In the genomic region with DNA sequence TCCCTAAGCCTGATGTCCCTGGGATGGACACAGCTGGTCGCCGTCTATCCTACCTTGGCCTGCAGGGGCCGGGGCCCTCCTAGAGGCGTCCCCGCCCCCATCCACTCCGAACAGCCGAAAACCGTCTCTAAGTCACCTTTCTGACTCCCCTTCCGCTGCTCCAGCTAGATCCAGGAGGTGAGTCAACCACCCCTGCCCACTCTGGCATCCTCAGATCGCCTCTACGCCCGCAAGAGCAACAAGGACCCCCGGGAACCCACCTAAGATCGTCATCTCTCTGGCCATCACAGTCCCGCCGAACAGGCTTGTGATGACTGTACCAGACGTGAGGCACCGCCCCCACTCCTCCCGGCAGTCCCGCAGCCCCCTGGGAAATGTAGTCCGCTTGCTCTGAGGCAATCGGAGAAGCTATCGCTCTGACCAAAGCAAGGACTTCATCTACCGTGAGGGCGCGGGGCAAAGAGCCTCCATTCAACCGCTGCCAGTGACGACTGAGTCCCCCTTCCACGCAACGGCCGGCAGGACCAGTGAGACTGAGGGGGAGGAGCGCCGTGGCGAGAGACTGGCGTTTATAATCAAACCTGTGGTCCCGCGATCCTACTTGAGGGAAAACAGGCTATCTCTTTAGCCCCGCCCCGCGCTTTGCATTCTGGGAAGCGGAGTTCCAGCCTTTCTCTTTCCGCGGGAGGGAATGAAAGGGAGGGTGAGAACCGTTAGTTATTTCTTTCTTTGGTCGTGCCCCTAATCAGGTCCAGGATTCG, we compare ENCODE assay signal across 8 cellular contexts. TPM values are rescaled to one million over a fixed set of nuclear protein-coding genes. Genes with fewer than 3 reads are reported as not detected.
A peak's percentile ranks its signal among the peaks of the same experiment; 100 is the strongest.
DNase-seq lines count a peak whose midpoint lies in the region; ATAC-seq lines count a peak whose summit lies in the region.

A gene with protein sequence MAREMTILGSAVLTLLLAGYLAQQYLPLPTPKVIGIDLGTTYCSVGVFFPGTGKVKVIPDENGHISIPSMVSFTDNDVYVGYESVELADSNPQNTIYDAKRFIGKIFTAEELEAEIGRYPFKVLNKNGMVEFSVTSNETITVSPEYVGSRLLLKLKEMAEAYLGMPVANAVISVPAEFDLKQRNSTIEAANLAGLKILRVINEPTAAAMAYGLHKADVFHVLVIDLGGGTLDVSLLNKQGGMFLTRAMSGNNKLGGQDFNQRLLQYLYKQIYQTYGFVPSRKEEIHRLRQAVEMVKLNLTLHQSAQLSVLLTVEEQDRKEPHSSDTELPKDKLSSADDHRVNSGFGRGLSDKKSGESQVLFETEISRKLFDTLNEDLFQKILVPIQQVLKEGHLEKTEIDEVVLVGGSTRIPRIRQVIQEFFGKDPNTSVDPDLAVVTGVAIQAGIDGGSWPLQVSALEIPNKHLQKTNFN (minus strand): TSS at position 312 of the 761 bp plus-strand sequence. CDS start 27 bp downstream, at position 285.

- peak; percentile 97 for ATAC-seq in GM19468 (IDR thresholded peaks at IDR 0.05; ENCODE audit: extremely low read depth, unreplicated experiment)

- peak within 1 kb of the TSS; percentile 91 for H3K27ac ChIP-seq in effector memory CD4-positive, alpha-beta T cell (ENCODE audit: insufficient read depth, low read length, poor library complexity, severe bottlenecking)

- peak; percentile 99 for DNase-seq in CMK (ENCODE audit: low read depth)
- DNase-seq in HS-5 (ENCODE audit: low read depth): peak; percentile 96
- DNase-seq in NK-92 treated with Interleukin-12 subunit alpha and Interleukin-12 subunit beta, amount 100 ng/mL, for 24 hours (lab: John Stamatoyannopoulos, UW): peak; percentile 99
- peak; percentile 98 for DNase-seq in activated CD8-positive, alpha-beta memory T cell treated with anti-CD3 and anti-CD28 coated beads for 4 hours (ENCODE audit: low read depth in 2 of 2)
- peak; percentile 96 to 100 (median 98) for DNase-seq in effector memory CD4-positive, alpha-beta T cell
- DNase-seq in lung microvascular endothelial cell (ENCODE audit: low read depth in 2 of 2): peak; percentile 100
- peak; percentile 94 to 99 (median 96) for DNase-seq in stimulated activated CD4-positive, alpha-beta T cell treated with anti-CD3 and anti-CD28 coated beads, TNF-alpha, amount 100 ng/mL, for 48 hours (ENCODE audit: low read depth in 3 of 3)

- H3K27me3 ChIP-seq in effector memory CD4-positive, alpha-beta T cell (replicated peaks; ENCODE audit: control insufficient read depth, insufficient read depth, low read length, poor library complexity, severe bottlenecking): no peaks in the 10 kb centered on the region

- no peaks in the 10 kb centered on the region for H3K9me3 ChIP-seq in effector memory CD4-positive, alpha-beta T cell (ENCODE audit: control insufficient read depth, low read length)

- H3K4me1 ChIP-seq in effector memory CD4-positive, alpha-beta T cell (ENCODE audit: control insufficient read depth, insufficient read depth, low read length, poor library complexity, severe bottlenecking): peaks cover 7% of the 10 kb centered on the region

- H3K36me3 ChIP-seq in effector memory CD4-positive, alpha-beta T cell (ENCODE audit: control insufficient read depth, insufficient read depth, low read length): peaks cover 4% of the 10 kb centered on the region

- H3K4me3 ChIP-seq in effector memory CD4-positive, alpha-beta T cell (ENCODE audit: insufficient read depth, low read depth, low read length, poor library complexity, severe bottlenecking): peak within 1 kb of the TSS; percentile 96

RNA-seq across cellular contexts. Expression of the gene that starts here (rescaled TPM):
- 29.6 and 38.3 TPM in 2 replicates for total RNA-seq in lung microvascular endothelial cell

Comparison
In these comparisons a context has a peak if more than half of its experiments do, and no peak if none do; other contexts are left out.
1. Peak in every context shown above with its lines: DNase-seq, ATAC-seq, H3K4me3 ChIP-seq and H3K27ac ChIP-seq.